ENCODE assay signal across 19 cellular contexts in genomic region chr6:100194535-100194934, GRCh38.
"Had no signal": no experiment of that assay in that cellular context is flagged by ENCODE, and none has a peak within 500 bp of the region (broad histone marks: within the 10 kb centered on the region; RNA-seq: fewer than 3 reads in every experiment).

No MANE protein-coding gene starts in this region.

- H3K4me2 ChIP-seq: hepatocyte had no signal

- H3K27ac ChIP-seq: esophagus muscularis mucosa, hepatocyte, left ventricle myocardium inferior, prostate gland, right atrium auricular region, upper lobe of right lung had no signal

- H3K4me3 Mint-ChIP-seq: activated CD4-positive, alpha-beta memory T cell treated with anti-CD3 and anti-CD28 coated beads, Interleukin-2, amount 10 ng/mL, durations not matched to agents 7 days and 5 days; activated naive CD4-positive, alpha-beta T cell treated with anti-CD3 and anti-CD28 coated beads, Interleukin-2, amount 10 ng/mL, durations not matched to agents 7 days and 5 days; activated T-cell treated with anti-CD3 and anti-CD28 coated beads, Interleukin-2, amount 50 U/mL, for 72 hours; brain; effector memory CD8-positive, alpha-beta T cell; immature natural killer cell; mesothelial cell of epicardium; naive thymus-derived CD8-positive, alpha-beta T cell had no signal

- H3K4me1 Mint-ChIP-seq: activated CD4-positive, alpha-beta memory T cell treated with anti-CD3 and anti-CD28 coated beads, Interleukin-2, amount 10 ng/mL, durations not matched to agents 7 days and 5 days; activated naive CD4-positive, alpha-beta T cell treated with anti-CD3 and anti-CD28 coated beads, Interleukin-2, amount 10 ng/mL, durations not matched to agents 7 days and 5 days; brain; immature natural killer cell; mesothelial cell of epicardium; naive thymus-derived CD8-positive, alpha-beta T cell had no signal

- H2AFZ ChIP-seq: hepatocyte had no signal

- H3K36me3 ChIP-seq: esophagus muscularis mucosa, left ventricle myocardium inferior, prostate gland, right atrium auricular region, upper lobe of right lung had no signal

- ATAC-seq: activated T-cell treated with anti-CD3 and anti-CD28 coated beads, Interleukin-2, amount 50 U/mL, for 72 hours; effector memory CD8-positive, alpha-beta T cell; naive thymus-derived CD8-positive, alpha-beta T cell; stimulated activated naive CD8-positive, alpha-beta T cell treated with anti-CD3 and anti-CD28 coated beads, Interleukin-15, Interleukin-2, amounts not matched to agents 100 U/mL and 50 U/mL, for 24 hours; upper lobe of right lung had no signal

- H3K36me3 Mint-ChIP-seq: activated naive CD4-positive, alpha-beta T cell treated with anti-CD3 and anti-CD28 coated beads, Interleukin-2, amount 10 ng/mL, durations not matched to agents 7 days and 5 days; brain; immature natural killer cell; mesothelial cell of epicardium had no signal

- H3K27me3 ChIP-seq: esophagus muscularis mucosa, hepatocyte, right atrium auricular region, upper lobe of right lung had no signal

- H3K9me3 Mint-ChIP-seq: activated CD4-positive, alpha-beta memory T cell treated with anti-CD3 and anti-CD28 coated beads, Interleukin-2, amount 10 ng/mL, durations not matched to agents 7 days and 5 days; activated naive CD4-positive, alpha-beta T cell treated with anti-CD3 and anti-CD28 coated beads, Interleukin-2, amount 10 ng/mL, durations not matched to agents 7 days and 5 days; activated T-cell treated with anti-CD3 and anti-CD28 coated beads, Interleukin-2, amount 50 U/mL, for 72 hours; effector memory CD8-positive, alpha-beta T cell; mesothelial cell of epicardium had no signal

- H3K4me3 ChIP-seq: esophagus muscularis mucosa, hepatocyte, left ventricle myocardium inferior, prostate gland, right atrium auricular region, upper lobe of right lung had no signal

- H3K27me3 Mint-ChIP-seq: activated naive CD4-positive, alpha-beta T cell treated with anti-CD3 and anti-CD28 coated beads, Interleukin-2, amount 10 ng/mL, durations not matched to agents 7 days and 5 days; brain had no signal

- H3K27ac Mint-ChIP-seq: activated CD4-positive, alpha-beta memory T cell treated with anti-CD3 and anti-CD28 coated beads, Interleukin-2, amount 10 ng/mL, durations not matched to agents 7 days and 5 days; activated naive CD4-positive, alpha-beta T cell treated with anti-CD3 and anti-CD28 coated beads, Interleukin-2, amount 10 ng/mL, durations not matched to agents 7 days and 5 days; activated T-cell treated with anti-CD3 and anti-CD28 coated beads, Interleukin-2, amount 50 U/mL, for 72 hours; brain; effector memory CD8-positive, alpha-beta T cell; immature natural killer cell; mesothelial cell of epicardium; naive thymus-derived CD8-positive, alpha-beta T cell had no signal

- H3K9me3 ChIP-seq: esophagus muscularis mucosa, prostate gland, right atrium auricular region, upper lobe of right lung had no signal

- H3K4me1 ChIP-seq: esophagus muscularis mucosa, left ventricle myocardium inferior, prostate gland, right atrium auricular region, upper lobe of right lung had no signal

- DNase-seq: activated CD4-positive, alpha-beta memory T cell treated with anti-CD3 and anti-CD28 coated beads, Interleukin-2, amount 10 ng/mL, durations not matched to agents 7 days and 5 days; activated CD4-positive, alpha-beta T cell treated with anti-CD3 and anti-CD28 coated beads for 48 hours; activated effector memory CD4-positive, alpha-beta T cell treated with anti-CD3 and anti-CD28 coated beads, Interleukin-2, amount 50 U/mL, for 16 hours; activated naive CD4-positive, alpha-beta T cell treated with anti-CD3 and anti-CD28 coated beads, Interleukin-2, amount 10 ng/mL, durations not matched to agents 7 days and 5 days; activated T-cell treated with anti-CD3 and anti-CD28 coated beads, Interleukin-2, amount 50 U/mL, for 72 hours; effector memory CD8-positive, alpha-beta T cell; glutamatergic neuron; immature natural killer cell; left ventricle myocardium inferior; naive thymus-derived CD8-positive, alpha-beta T cell; stimulated activated CD4-positive, alpha-beta T cell treated with anti-CD3 and anti-CD28 coated beads, Interleukin-4, amount 100 ng/mL, for 24 hours; stimulated activated naive CD8-positive, alpha-beta T cell treated with anti-CD3 and anti-CD28 coated beads, Interleukin-15, Interleukin-2, amounts not matched to agents 100 U/mL and 50 U/mL, for 24 hours; upper lobe of right lung had no signal
